1 cellular context compared by ENCODE assay signal in the genomic region with DNA sequence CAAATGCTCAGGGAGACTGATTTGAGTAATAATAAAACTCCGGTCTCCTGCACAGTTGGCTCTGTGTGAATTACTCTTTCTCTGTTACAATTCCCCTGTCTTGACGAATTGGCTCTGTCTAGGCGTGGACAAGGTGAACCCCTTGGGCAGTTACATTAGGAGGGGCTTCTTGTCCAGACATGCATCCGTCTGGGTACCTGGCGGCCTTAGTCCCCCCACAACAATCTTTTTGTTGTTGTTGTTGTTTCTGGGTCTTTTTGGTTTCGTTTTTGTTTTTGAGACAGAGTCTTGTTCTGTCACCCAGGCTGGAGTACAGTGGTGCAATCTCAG. TPM values are rescaled to one million over a fixed set of nuclear protein-coding genes. Genes with fewer than 3 reads are reported as not detected.
"Had no signal": no experiment of that assay in that cellular context is flagged by ENCODE, and none has a peak within 500 bp of the region (broad histone marks: within the 10 kb centered on the region; RNA-seq: fewer than 3 reads in every experiment).

No MANE protein-coding gene starts in this region.

RNA-seq across cellular contexts. Expression of gene PAQR5, which starts 40.5 kb away (rescaled TPM):
- polyA plus RNA-seq: IgD-negative memory B cell had no signal
